Comparison of ENCODE assay signal across 20 cellular contexts in the genomic region with DNA sequence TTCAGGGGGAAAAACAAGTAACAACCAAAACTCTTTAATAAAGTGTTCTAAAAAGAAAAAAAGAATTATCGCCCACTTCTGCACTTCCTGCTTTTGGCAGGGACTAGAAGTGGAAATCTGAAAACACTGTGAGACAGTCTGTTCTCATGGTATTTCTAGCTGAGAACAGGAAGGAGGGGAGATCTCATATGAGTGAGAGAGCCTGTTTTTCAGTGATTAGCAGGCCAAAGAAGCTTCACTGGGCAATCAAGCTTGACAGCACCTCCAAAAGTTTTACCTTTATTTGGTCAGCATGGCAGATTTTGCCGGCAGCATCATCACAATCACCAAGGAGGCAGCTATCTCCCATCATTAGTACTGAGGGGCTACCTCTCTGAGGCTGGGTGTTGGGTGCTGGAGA.
DNase-seq lines count a peak whose midpoint lies in the region; ATAC-seq, FAIRE-seq and TF ChIP-seq lines count a peak whose summit lies in the region.
"Had no signal": no experiment of that assay in that cellular context is flagged by ENCODE, and none has a peak within 500 bp of the region (broad histone marks: within the 10 kb centered on the region; RNA-seq: fewer than 3 reads in every experiment).

No MANE protein-coding gene starts in this region.

- H3K79me2 ChIP-seq in Loucy (ENCODE audit: insufficient read depth, low read length) (no peaks in the 10 kb centered on the region), mesendoderm (ENCODE audit: control insufficient read depth, insufficient read depth, low read length) (no peaks in the 10 kb centered on the region)
- H3K79me2 ChIP-seq: hepatocyte had no signal

- H3K4ac ChIP-seq in mesendoderm (ENCODE audit: low read depth, low read length), result no peak overlapping the region

- no CpG with 5 or more reads among the region's 2 CpGs for WGBS in mesendoderm (ENCODE audit: extremely low coverage, insufficient coverage, low lambda C conversion rate)

- peak; percentile 33 for ATAC-seq in GM21423 (IDR thresholded peaks at IDR 0.05; ENCODE audit: unreplicated experiment)
- ATAC-seq: upper lobe of right lung had no signal

- peak overlapping the region; percentile 3 for H3K56ac ChIP-seq in mesendoderm (ENCODE audit: low read length)

- H3K9me3 ChIP-seq in Loucy (ENCODE audit: insufficient read depth, low read depth, low read length), result no peaks in the 10 kb centered on the region
- H3K9me3 ChIP-seq: HAP-1, upper lobe of right lung had no signal

- no peaks in the 10 kb centered on the region for H3K9me2 ChIP-seq in Loucy (replicated peaks; ENCODE audit: low read depth, low read length)

- no peak overlapping the region for H4K8ac ChIP-seq in mesendoderm (ENCODE audit: low read depth, low read length)

- no peak overlapping the region for H2BK5ac ChIP-seq in mesendoderm (ENCODE audit: low read length)

- H3K4me2 ChIP-seq in Loucy (ENCODE audit: low read depth, low read length, poor library complexity, severe bottlenecking) (no peak overlapping the region), mesendoderm (ENCODE audit: low read length) (no peak overlapping the region)
- H3K4me2 ChIP-seq: hepatocyte had no signal

- no peak overlapping the region for H3K4me3 ChIP-seq in Loucy (ENCODE audit: low read length, poor library complexity, severe bottlenecking)
- no peak overlapping the region for H3K4me3 ChIP-seq in mesendoderm (ENCODE audit: low read length)
- no peak overlapping the region for H3K4me3 ChIP-seq in coronary artery
- H3K4me3 ChIP-seq: HAP-1, hepatocyte, skin epidermis, upper lobe of right lung had no signal

- H2BK15ac ChIP-seq in mesendoderm (replicated peaks; ENCODE audit: low read depth), result no peak overlapping the region

- FAIRE-seq in GM12891 (lab: Jason Lieb, UNC) (peak; percentile 51), GM19239 (lab: Jason Lieb, UNC) (no peak)

- peaks cover 2% of the 10 kb centered on the region; the same call in 1 of the 2 replicates for H3F3A ChIP-seq in Loucy (ENCODE audit: low read depth)

- H2BK120ac ChIP-seq in mesendoderm (ENCODE audit: low read depth, low read length), result no peak overlapping the region

- TF ChIP-seq POLR2A in GM12891 (IDR thresholded peaks at IDR 0.05; ENCODE audit: low read depth, low read length), result no peak

- peak overlapping the region; percentile 64 for H3K18ac ChIP-seq in mesendoderm (ENCODE audit: low read length)

- H3K9ac ChIP-seq in Loucy (ENCODE audit: low read depth, low read length, poor library complexity, severe bottlenecking) (no peak overlapping the region), mesendoderm (ENCODE audit: low read length) (no peak overlapping the region)

- H3K4me1 ChIP-seq in Loucy (ENCODE audit: insufficient read depth, low read length, poor library complexity, severe bottlenecking), result peaks cover 51% of the 10 kb centered on the region
- peaks cover 2% of the 10 kb centered on the region for H3K4me1 ChIP-seq in mesendoderm (ENCODE audit: control insufficient read depth, low read depth, low read length)
- H3K4me1 ChIP-seq: upper lobe of right lung had no signal

- no peak overlapping the region for H3K23ac ChIP-seq in mesendoderm (ENCODE audit: low read length)

- H3K36me3 ChIP-seq in Loucy (ENCODE audit: insufficient read depth, low read length), result no peaks in the 10 kb centered on the region
- H3K36me3 ChIP-seq in mesendoderm (ENCODE audit: control insufficient read depth, insufficient read depth, low read length), result no peaks in the 10 kb centered on the region
- H3K36me3 ChIP-seq: brain microvascular endothelial cell, HAP-1, upper lobe of right lung had no signal

- no peak overlapping the region for H2AK5ac ChIP-seq in mesendoderm (ENCODE audit: low read length)

- TF ChIP-seq CTCF in Loucy (conservative IDR thresholded peaks at IDR 0.05; ENCODE audit: low read length) (no peak), coronary artery (IDR thresholded peaks at IDR 0.05) (no peak)

- H4K5ac ChIP-seq in mesendoderm (ENCODE audit: low read length), result no peak overlapping the region

- H3K27me3 ChIP-seq in Loucy (ENCODE audit: insufficient read depth, low read length, poor library complexity, severe bottlenecking), result no peaks in the 10 kb centered on the region
- H3K27me3 ChIP-seq in mesendoderm (ENCODE audit: insufficient read depth, low read length, poor library complexity), result no peaks in the 10 kb centered on the region
- H3K27me3 ChIP-seq: brain microvascular endothelial cell, hepatocyte, upper lobe of right lung had no signal

- DNase-seq in GM12891 (ENCODE audit: insufficient read length, low spot score) (no peak), mesendoderm (peak; percentile 26), GM19239 (ENCODE audit: insufficient read length, low spot score) (no peak), coronary artery (ENCODE audit: low spot score) (no peak), NCI-H446 treated with DMSO at 0.1 percent for 48 hours (lab: John Stamatoyannopoulos, UW) (no peak), amygdala (lab: John Stamatoyannopoulos, UW) (no peak)
- DNase-seq: activated CD8-positive, alpha-beta memory T cell treated with anti-CD3 and anti-CD28 coated beads, Interleukin-2, amount 50 U/mL, for 4 hours; brain microvascular endothelial cell; Kasumi-1; NCI-H1417; NCI-H345; SHP77; stimulated activated naive CD4-positive, alpha-beta T cell; T-helper 2 cell; upper lobe of right lung had no signal

- H2AFZ ChIP-seq in Loucy (ENCODE audit: low read length), result peak overlapping the region; percentile 81
- H2AFZ ChIP-seq: hepatocyte had no signal

- H3K27ac ChIP-seq in mesendoderm (ENCODE audit: low read depth, low read length) (peak overlapping the region; percentile 45), coronary artery (no peak overlapping the region)
- H3K27ac ChIP-seq: brain microvascular endothelial cell, hepatocyte, upper lobe of right lung had no signal

- no peaks in the 10 kb centered on the region for H3K79me1 ChIP-seq in mesendoderm (ENCODE audit: low read length)

- no peaks in the 10 kb centered on the region for H4K20me1 ChIP-seq in Loucy (ENCODE audit: insufficient read depth, low read length, poor library complexity, severe bottlenecking)

TF ChIP-seq in GM12891, 5 proteins besides CTCF, POLR2A, EP300 and RAD21:
- TF ChIP-seq TAF1 (IDR thresholded peaks at IDR 0.05; ENCODE audit: low read depth, low read length) (no peak), SPI1 (IDR thresholded peaks at IDR 0.05; ENCODE audit: low read depth, low read length) (peak; percentile 72)
